ENCODE assay signal across 24 cellular contexts in genomic region chr7:155219947-155220769, GRCh38.
DNase-seq lines count a peak whose midpoint lies in the region; ATAC-seq and TF ChIP-seq lines count a peak whose summit lies in the region.
"Had no signal": no experiment of that assay in that cellular context is flagged by ENCODE, and none has a peak within 500 bp of the region (broad histone marks: within the 10 kb centered on the region; RNA-seq: fewer than 3 reads in every experiment).

No MANE protein-coding gene starts in this region.

- no peak overlapping the region for H3K27ac Mint-ChIP-seq in activated T-helper 1 cell treated with anti-CD3 and anti-CD28 coated beads, Interleukin-12 subunit alpha, Interleukin-12 subunit beta, Interleukin-2, Interleukin-4 antibody, amounts not matched to agents 30 ng/mL and 10 ng/mL and 1 ng/mL, durations not matched to agents 14 hours and 24 hours and 36 hours
- H3K27ac Mint-ChIP-seq: activated CD4-positive, alpha-beta memory T cell treated with anti-CD3 and anti-CD28 coated beads, Interleukin-2, amount 10 ng/mL, durations not matched to agents 7 days and 5 days; T-cell had no signal

- no peak overlapping the region for H3K4me3 Mint-ChIP-seq in activated T-helper 1 cell treated with anti-CD3 and anti-CD28 coated beads, Interleukin-12 subunit alpha, Interleukin-12 subunit beta, Interleukin-2, Interleukin-4 antibody, amounts not matched to agents 30 ng/mL and 10 ng/mL and 1 ng/mL, durations not matched to agents 14 hours and 24 hours and 36 hours
- H3K4me3 Mint-ChIP-seq: activated CD4-positive, alpha-beta memory T cell treated with anti-CD3 and anti-CD28 coated beads, Interleukin-2, amount 10 ng/mL, durations not matched to agents 7 days and 5 days; T-cell had no signal

- H3K4me1 Mint-ChIP-seq in activated T-helper 1 cell treated with anti-CD3 and anti-CD28 coated beads, Interleukin-12 subunit alpha, Interleukin-12 subunit beta, Interleukin-2, Interleukin-4 antibody, amounts not matched to agents 30 ng/mL and 10 ng/mL and 1 ng/mL, durations not matched to agents 14 hours and 24 hours and 36 hours (ENCODE audit: low read depth) = peaks cover 6% of the 10 kb centered on the region
- H3K4me1 Mint-ChIP-seq: T-cell had no signal

- TF ChIP-seq CTCF in left ventricle myocardium inferior (IDR thresholded peaks at IDR 0.05; ENCODE audit: borderline replicate concordance) (no peak), spleen (IDR thresholded peaks at IDR 0.05 in 8 of 11, conservative IDR thresholded peaks at IDR 0.05 in 3 of 11) (no peak)

- H3K27me3 ChIP-seq in right cardiac atrium (ENCODE audit: control insufficient read depth, insufficient read depth) = no peaks in the 10 kb centered on the region
- H3K27me3 ChIP-seq in left ventricle myocardium inferior (ENCODE audit: low read depth) = peaks cover 49% of the 10 kb centered on the region
- peaks cover 0 to 25% (median 0%) of the 10 kb centered on the region in 7 donors for H3K27me3 ChIP-seq in spleen (replicated peaks in 1 of 7)
- H3K27me3 ChIP-seq: cardiac muscle cell, neutrophil, testis had no signal

- H3K36me3 Mint-ChIP-seq in activated T-helper 1 cell treated with anti-CD3 and anti-CD28 coated beads, Interleukin-12 subunit alpha, Interleukin-12 subunit beta, Interleukin-2, Interleukin-4 antibody, amounts not matched to agents 30 ng/mL and 10 ng/mL and 1 ng/mL, durations not matched to agents 14 hours and 24 hours and 36 hours (ENCODE audit: low read depth) = no peaks in the 10 kb centered on the region
- H3K36me3 Mint-ChIP-seq: T-cell had no signal

- H3K27me3 Mint-ChIP-seq in activated T-helper 1 cell treated with anti-CD3 and anti-CD28 coated beads, Interleukin-12 subunit alpha, Interleukin-12 subunit beta, Interleukin-2, Interleukin-4 antibody, amounts not matched to agents 30 ng/mL and 10 ng/mL and 1 ng/mL, durations not matched to agents 14 hours and 24 hours and 36 hours (ENCODE audit: insufficient read depth) = peaks cover 7% of the 10 kb centered on the region
- H3K27me3 Mint-ChIP-seq: activated CD4-positive, alpha-beta memory T cell treated with anti-CD3 and anti-CD28 coated beads, Interleukin-2, amount 10 ng/mL, durations not matched to agents 7 days and 5 days had no signal

- H3K4me1 ChIP-seq in right cardiac atrium (ENCODE audit: control insufficient read depth, insufficient read depth, low read length) (no peaks in the 10 kb centered on the region), left ventricle myocardium inferior (no peaks in the 10 kb centered on the region), spleen (no peaks in the 10 kb centered on the region)
- H3K4me1 ChIP-seq: esophagus muscularis mucosa, testis had no signal

- H3K4me3 ChIP-seq in right cardiac atrium (ENCODE audit: low read length) (no peak overlapping the region), left ventricle myocardium inferior (no peak overlapping the region), spleen (no peak overlapping the region)
- H3K4me3 ChIP-seq: cardiac muscle cell, esophagus muscularis mucosa, heart left ventricle, K562, testis had no signal

- no peak for TF ChIP-seq POLR2A in spleen (IDR thresholded peaks at IDR 0.05)
- TF ChIP-seq POLR2A in GM18505 (IDR thresholded peaks at IDR 0.05; ENCODE audit: borderline replicate concordance, extremely low read depth, insufficient read depth, insufficient read length) = no peak

- no peaks in the 10 kb centered on the region for H3K36me3 ChIP-seq in left ventricle myocardium inferior
- no peaks in the 10 kb centered on the region for H3K36me3 ChIP-seq in spleen
- H3K36me3 ChIP-seq: cardiac muscle cell, esophagus muscularis mucosa, heart left ventricle, neutrophil had no signal

- H3K9me3 Mint-ChIP-seq in activated T-helper 1 cell treated with anti-CD3 and anti-CD28 coated beads, Interleukin-12 subunit alpha, Interleukin-12 subunit beta, Interleukin-2, Interleukin-4 antibody, amounts not matched to agents 30 ng/mL and 10 ng/mL and 1 ng/mL, durations not matched to agents 14 hours and 24 hours and 36 hours = no peaks in the 10 kb centered on the region
- H3K9me3 Mint-ChIP-seq: activated CD4-positive, alpha-beta memory T cell treated with anti-CD3 and anti-CD28 coated beads, Interleukin-2, amount 10 ng/mL, durations not matched to agents 7 days and 5 days; T-cell had no signal

- no peak for DNase-seq in right cardiac atrium
- no peak for DNase-seq in left ventricle myocardium inferior
- peak; percentile 96 for DNase-seq in NCI-H69 (lab: John Stamatoyannopoulos, UW)
- DNase-seq in left lobe of liver (ENCODE audit: low spot score) = peak; percentile 85
- DNase-seq in spleen = peak; percentile 73
- DNase-seq in activated T-helper 1 cell treated with anti-CD3 and anti-CD28 coated beads, Interleukin-12 subunit alpha, Interleukin-12 subunit beta, Interleukin-2, Interleukin-4 antibody, amounts not matched to agents 30 ng/mL and 10 ng/mL and 1 ng/mL, durations not matched to agents 14 hours and 24 hours and 36 hours (ENCODE audit: low spot score) = no peak
- DNase-seq in AG08396 (ENCODE audit: low spot score) = no peak
- DNase-seq: activated CD4-positive, alpha-beta memory T cell treated with anti-CD3 and anti-CD28 coated beads, Interleukin-2, amount 10 ng/mL, durations not matched to agents 7 days and 5 days; activated T-cell treated with anti-CD3 and anti-CD28 coated beads, Interleukin-2, amount 50 U/mL, for 48 hours; Calu3; heart left ventricle; midbrain; NCI-H1092; NCI-H2171; stimulated activated CD4-positive, alpha-beta T cell treated with anti-CD3 and anti-CD28 coated beads, Interleukin-4, amount 100 ng/mL, for 24 hours; stimulated activated CD8-positive, alpha-beta memory T cell treated with anti-CD3 and anti-CD28 coated beads, Interleukin-4, amount 100 ng/mL, for 48 hours; T-cell; testis had no signal

- no peaks in the 10 kb centered on the region for H3K9me3 ChIP-seq in right cardiac atrium (ENCODE audit: control insufficient read depth, low read length)
- no peaks in the 10 kb centered on the region for H3K9me3 ChIP-seq in left ventricle myocardium inferior (replicated peaks)
- H3K9me3 ChIP-seq in spleen = no peaks in the 10 kb centered on the region
- H3K9me3 ChIP-seq: esophagus muscularis mucosa, heart left ventricle, neutrophil, testis had no signal

- ATAC-seq in right cardiac atrium (peak; percentile 21 to 38), left lobe of liver (peak; percentile 86), GM18505 (IDR thresholded peaks at IDR 0.05; ENCODE audit: unreplicated experiment) (no peak)
- ATAC-seq: K562, T-cell had no signal

- 87% methylated on average over 18 of the region's 18 CpGs for WGBS in right cardiac atrium
- WGBS in spleen, 5 donors = 76 to 92% (median 86%) methylated on average over 10 to 18 of the region's 18 CpGs

- H3K27ac ChIP-seq in right cardiac atrium (ENCODE audit: low read length) (no peak overlapping the region), left ventricle myocardium inferior (replicated peaks) (no peak overlapping the region), spleen (no peak overlapping the region)
- H3K27ac ChIP-seq: cardiac muscle cell, esophagus muscularis mucosa, heart left ventricle, neutrophil, RWPE1, testis had no signal

- intact Hi-C loops in right cardiac atrium (cut with DNase I) (no loop called here), left ventricle myocardium inferior (cut with micrococcal nuclease) (no loop called here), spleen (cut with DNase I; ENCODE audit: low total_unique reads) (no loop called here)
- intact Hi-C loops in activated T-helper 1 cell treated with anti-CD3 and anti-CD28 coated beads, Interleukin-12 subunit alpha, Interleukin-12 subunit beta, Interleukin-2, Interleukin-4 antibody, amounts not matched to agents 30 ng/mL and 10 ng/mL and 1 ng/mL, durations not matched to agents 14 hours and 24 hours and 36 hours (cut with micrococcal nuclease) = no loop called here

Comparison
In these comparisons a context has a peak if more than half of its experiments do, and no peak if none do; other contexts are left out.
1. DNase-seq: peak in NCI-H69 (single experiment), left lobe of liver (single experiment) and spleen (single experiment); none in right cardiac atrium (0 of 3), left ventricle myocardium inferior (single experiment), activated T-helper 1 cell treated with anti-CD3 and anti-CD28 coated beads, Interleukin-12 subunit alpha, Interleukin-12 subunit beta, Interleukin-2, Interleukin-4 antibody, amounts not matched to agents 30 ng/mL and 10 ng/mL and 1 ng/mL, durations not matched to agents 14 hours and 24 hours and 36 hours (single experiment) and AG08396 (single experiment).